In the genomic region with DNA sequence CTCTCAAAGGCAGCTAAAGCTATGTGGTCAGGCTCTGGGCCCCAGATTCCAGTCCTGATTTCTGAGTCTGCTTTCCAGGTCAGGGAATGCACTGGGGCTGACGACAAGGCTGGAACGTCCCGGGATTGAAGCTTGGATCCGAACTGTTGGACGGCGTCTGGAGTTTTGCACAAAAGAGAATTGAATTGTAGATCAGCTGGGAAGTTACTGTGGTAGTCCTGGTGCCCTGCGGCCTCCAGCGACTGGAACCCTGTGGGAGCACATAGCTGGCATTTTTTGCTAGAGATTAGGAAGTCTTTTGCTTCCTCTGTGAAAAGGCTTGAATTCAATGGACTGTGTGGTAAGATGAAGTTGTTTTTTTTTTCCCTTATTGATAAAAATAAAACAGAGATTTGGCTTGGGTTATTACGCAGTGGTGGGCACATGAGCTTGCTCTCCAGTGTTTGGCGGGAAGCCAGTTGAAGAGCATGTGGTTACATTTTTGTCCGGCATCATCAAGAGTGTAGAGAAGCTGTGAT, we compare ENCODE assay signal across 10 cellular contexts. TPM values are rescaled to one million over a fixed set of nuclear protein-coding genes. Genes with fewer than 3 reads are reported as not detected.
DNase-seq lines count a peak whose midpoint lies in the region; ATAC-seq and TF ChIP-seq lines count a peak whose summit lies in the region.
"Had no signal": no experiment of that assay in that cellular context is flagged by ENCODE, and none has a peak within 500 bp of the region (broad histone marks: within the 10 kb centered on the region; RNA-seq: fewer than 3 reads in every experiment).

Gene HK1, plus strand, starts transcription at position 51 of the 518 bp plus-strand sequence.

- H3K9me3 ChIP-seq in CD4-positive, alpha-beta T cell (ENCODE audit: control insufficient read depth, low read length) = no peaks in the 10 kb centered on the region
- peaks cover 0 to 10% of the 10 kb centered on the region in 2 donors for H3K9me3 ChIP-seq in neuronal stem cell (replicated peaks in 1 of 2; ENCODE audit: control insufficient read depth in 2 of 2, insufficient read depth in 1 of 2, low read depth in 1 of 2, low read length in 2 of 2)

- in situ Hi-C loops in SK-MEL-5 (cut with HindIII; ENCODE audit: low pct_unique_long_range_greater_than_20kb, low sequenced_read_pairs) = no loop called here

- no peak within 1 kb of the TSS for H2BK5ac ChIP-seq in neuronal stem cell (ENCODE audit: low read length)

- no peak within 1 kb of the TSS for H3K14ac ChIP-seq in neuronal stem cell (ENCODE audit: low read length)

- no peak for ATAC-seq in CD4-positive, alpha-beta T cell (ENCODE audit: poor library complexity)
- no peak for ATAC-seq in HG03139 (IDR thresholded peaks at IDR 0.05; ENCODE audit: unreplicated experiment)
- ATAC-seq in GM21723 (IDR thresholded peaks at IDR 0.05; ENCODE audit: unreplicated experiment) = no peak

- no peaks in the 10 kb centered on the region for H3K9me3 Mint-ChIP-seq in CD4-positive, alpha-beta T cell

- H2AFZ ChIP-seq in neuronal stem cell (ENCODE audit: low read length) = no peak within 1 kb of the TSS

- POLR2A ChIA-PET in CD4-positive, alpha-beta T cell (lab: Charles Lee) = no interaction called here

- H3K4me1 ChIP-seq in neuronal stem cell (ENCODE audit: control insufficient read depth in 2 of 2, insufficient read depth in 1 of 2, low read depth in 1 of 2, low read length in 2 of 2) = peaks cover 4 to 10% of the 10 kb centered on the region in 2 donors

- H3K4me2 ChIP-seq in neuronal stem cell (ENCODE audit: insufficient read depth, low read length, poor library complexity, severe bottlenecking) = no peak within 1 kb of the TSS

- TF ChIP-seq CTCF in CD4-positive, alpha-beta T cell (IDR thresholded peaks at IDR 0.05) = no peak
- TF ChIP-seq CTCF in fibroblast of pulmonary artery (IDR thresholded peaks at IDR 0.05; ENCODE audit: low read length, missing control alignments) = no peak

- no peak within 1 kb of the TSS for H3K27ac ChIP-seq in CD4-positive, alpha-beta T cell (ENCODE audit: low read depth, low read length)
- H3K27ac ChIP-seq in neuronal stem cell (replicated peaks; ENCODE audit: low read length) = peak within 1 kb of the TSS; percentile 41

- H3K36me3 ChIP-seq in neuronal stem cell (replicated peaks in 1 of 2; ENCODE audit: control insufficient read depth in 2 of 2, insufficient read depth in 2 of 2, low read length in 2 of 2) = no peaks in the 10 kb centered on the region

- no peak within 1 kb of the TSS for H3K4me3 ChIP-seq in fibroblast of pulmonary artery (replicated peaks; ENCODE audit: low read depth, low read length)
- no peak within 1 kb of the TSS for H3K4me3 ChIP-seq in neuronal stem cell (ENCODE audit: low read length in 2 of 2)

- intact Hi-C loops in CD4-positive, alpha-beta T cell (cut with DNase I, micrococcal nuclease) = no loop called here

- no peaks in the 10 kb centered on the region for H3K4me1 Mint-ChIP-seq in CD4-positive, alpha-beta T cell (ENCODE audit: low read depth)

- WGBS in neuronal stem cell (ENCODE audit: extremely low coverage in 2 of 2, insufficient read length in 2 of 2, insufficient replicate concordance in 1 of 2), 2 donors = no CpG with 5 or more reads among the region's 11 CpGs

- DNase-seq in CD4-positive, alpha-beta T cell = no peak
- DNase-seq in SK-MEL-5 (ENCODE audit: low read depth, low spot score) (peak; percentile 70), fibroblast of pulmonary artery (ENCODE audit: low read depth) (peak; percentile 83), neuronal stem cell (ENCODE audit: low spot score) (peak; percentile 17), T1000 (lab: John Stamatoyannopoulos, UW) (no peak)
- DNase-seq in NK-92 treated with Interleukin-12 subunit alpha and Interleukin-12 subunit beta, amount 100 ng/mL, for 24 hours (lab: John Stamatoyannopoulos, UW) = no peak
- DNase-seq: NCI-H187; stimulated activated CD8-positive, alpha-beta memory T cell treated with anti-CD3 and anti-CD28 coated beads, Interleukin-4, amount 100 ng/mL, for 48 hours had no signal

- H3K79me1 ChIP-seq in neuronal stem cell (ENCODE audit: low read depth, low read length) = no peaks in the 10 kb centered on the region

- H4K91ac ChIP-seq in neuronal stem cell (ENCODE audit: low read depth, low read length, poor library complexity) = no peak within 1 kb of the TSS

- H3K27me3 Mint-ChIP-seq in CD4-positive, alpha-beta T cell = no peaks in the 10 kb centered on the region

- no peak within 1 kb of the TSS for H2BK12ac ChIP-seq in neuronal stem cell (ENCODE audit: low read length)

- H3K18ac ChIP-seq in neuronal stem cell (ENCODE audit: low read length) = no peak within 1 kb of the TSS

- CTCF ChIA-PET in CD4-positive, alpha-beta T cell (lab: Charles Lee) = no interaction called here

- H3K36me3 Mint-ChIP-seq in CD4-positive, alpha-beta T cell (ENCODE audit: low read depth) = no peaks in the 10 kb centered on the region

- no peak within 1 kb of the TSS for H3K4me3 Mint-ChIP-seq in CD4-positive, alpha-beta T cell

- no peak within 1 kb of the TSS for H3K9ac ChIP-seq in neuronal stem cell (ENCODE audit: low read depth, low read length, poor library complexity)

- H3K27me3 ChIP-seq in CD4-positive, alpha-beta T cell (ENCODE audit: control insufficient read depth, insufficient read depth, low read length) = no peaks in the 10 kb centered on the region
- H3K27me3 ChIP-seq in neuronal stem cell (ENCODE audit: control insufficient read depth in 3 of 3, insufficient read depth in 3 of 3, low read depth in 1 of 3, low read length in 3 of 3) = peaks cover 0 to 31% (median 0%) of the 10 kb centered on the region in 3 experiments

- no peak within 1 kb of the TSS for H3K27ac Mint-ChIP-seq in CD4-positive, alpha-beta T cell

- no peak within 1 kb of the TSS for H2BK120ac ChIP-seq in neuronal stem cell (ENCODE audit: low read depth, low read length)

- no peak within 1 kb of the TSS for H4K8ac ChIP-seq in neuronal stem cell (ENCODE audit: low read depth, low read length)

- no peak within 1 kb of the TSS for H2AK5ac ChIP-seq in neuronal stem cell (ENCODE audit: low read depth, low read length)

- H3K4ac ChIP-seq in neuronal stem cell (ENCODE audit: low read length) = no peak within 1 kb of the TSS

- H3K23ac ChIP-seq in neuronal stem cell (ENCODE audit: low read depth, low read length, poor library complexity) = no peak within 1 kb of the TSS

- H2BK15ac ChIP-seq in neuronal stem cell (ENCODE audit: low read length) = no peak within 1 kb of the TSS

RNA-seq across cellular contexts. Expression of gene HK1, which starts in this region (rescaled TPM):
- total RNA-seq in CD4-positive, alpha-beta T cell = 10 to 100 TPM; 45.6 to 48.1 TPM
- total RNA-seq in SK-MEL-5 (2014; rRNA removed; shearing (Covaris generic)) = 18.9 and 22.9 TPM in 2 replicates
- polyA plus RNA-seq in SK-MEL-5 (2015; cell fraction: cytosol; rRNA removed) = 38.8 and 41.1 TPM in 2 replicates
- polyA plus RNA-seq in SK-MEL-5 (2015; cell fraction: nucleus; rRNA removed) = 13.1 and 16.7 TPM in 2 replicates
- polyA plus RNA-seq in neuronal stem cell (2013, experiment 1 of 2) = 26.2 TPM
- polyA plus RNA-seq in neuronal stem cell (2013, experiment 2 of 2) = 26.0 TPM

Comparison
In these comparisons a context has a peak if more than half of its experiments do, and no peak if none do; other contexts are left out.
1. DNase-seq: peak in SK-MEL-5 (single experiment), fibroblast of pulmonary artery (single experiment) and neuronal stem cell (single experiment); none in CD4-positive, alpha-beta T cell (0 of 10), NK-92 treated with Interleukin-12 subunit alpha and Interleukin-12 subunit beta, amount 100 ng/mL, for 24 hours (single experiment) and T1000 (single experiment).